ENCODE assay signal across 12 cellular contexts in genomic region chr3:101791778-101792177, GRCh38. TPM values are rescaled to one million over a fixed set of nuclear protein-coding genes. Genes with fewer than 3 reads are reported as not detected.
DNase-seq lines count a peak whose midpoint lies in the region; ATAC-seq and TF ChIP-seq lines count a peak whose summit lies in the region.
"Had no signal": no experiment of that assay in that cellular context is flagged by ENCODE, and none has a peak within 500 bp of the region (broad histone marks: within the 10 kb centered on the region; RNA-seq: fewer than 3 reads in every experiment).

No MANE protein-coding gene starts in this region.

- no peaks in the 10 kb centered on the region for H3K36me3 ChIP-seq in mucosa of descending colon (ENCODE audit: low read depth)

- H3K9me3 ChIP-seq in mucosa of descending colon, result peaks cover 6% of the 10 kb centered on the region

- no peak for TF ChIP-seq CTCF in mucosa of descending colon (IDR thresholded peaks at IDR 0.05)

- no peaks in the 10 kb centered on the region for H3K4me1 ChIP-seq in mucosa of descending colon (ENCODE audit: low read depth)
- H3K4me1 ChIP-seq: foreskin keratinocyte had no signal

- intact Hi-C loops in mucosa of descending colon (cut with DNase I, micrococcal nuclease), result no loop called here

- H3K4me3 ChIP-seq in mucosa of descending colon, result no peak overlapping the region
- H3K4me3 ChIP-seq: cardiac muscle cell had no signal

- DNase-seq in NOMO-1 treated with DMSO at 0.1 percent for 48 hours (lab: John Stamatoyannopoulos, UW; ENCODE audit: unreplicated experiment) (peak; percentile 63), NOMO-1 treated with dmso at 0.1 percent for 144 hours (lab: John Stamatoyannopoulos, UW; ENCODE audit: unreplicated experiment) (no peak), mucosa of descending colon (no peak), NCI-H226 (no peak), DMS153 treated with DMSO at 0.1 percent for 48 hours (lab: John Stamatoyannopoulos, UW; ENCODE audit: unreplicated experiment) (no peak), T-helper 1 cell (no peak)
- DNase-seq: activated CD4-positive, alpha-beta memory T cell treated with anti-CD3 and anti-CD28 coated beads for 36 hours; foreskin keratinocyte; midbrain had no signal

- peak; percentile 97 for ATAC-seq in GM21529 (IDR thresholded peaks at IDR 0.05; ENCODE audit: unreplicated experiment)
- peak; percentile 96 for ATAC-seq in HG03196 (IDR thresholded peaks at IDR 0.05; ENCODE audit: unreplicated experiment)
- ATAC-seq in mucosa of descending colon, result peak; percentile 34
- ATAC-seq: foreskin keratinocyte had no signal

RNA-seq across cellular contexts. Expression of gene NXPE3, which starts 12.8 kb away (rescaled TPM):
- 10 to 100 TPM in 1 of 3 donors, 1 to 10 TPM in 2; 1.7 to 15.1 (median 3.8) TPM for total RNA-seq in mucosa of descending colon

RNA-seq across cellular contexts. Expression of gene NFKBIZ, which starts 57.5 kb away (rescaled TPM):
- 10 to 100 TPM; 85.0 to 97.5 (median 91.5) TPM for total RNA-seq in mucosa of descending colon

Comparison
In these comparisons a context has a peak if more than half of its experiments do, and no peak if none do; other contexts are left out.
1. ATAC-seq: peak in every context shown above with its lines; median percentile 97 in GM21529; 96 in HG03196; 34 in mucosa of descending colon.